8 cellular contexts compared by ENCODE assay signal in genomic region chr6:169212897-169213813, GRCh38. TPM values are rescaled to one million over a fixed set of nuclear protein-coding genes. Genes with fewer than 3 reads are reported as not detected.
DNase-seq lines count a peak whose midpoint lies in the region; ATAC-seq and TF ChIP-seq lines count a peak whose summit lies in the region.

No MANE protein-coding gene starts in this region.

- peak overlapping the region; percentile 77 to 81 for H3K27ac ChIP-seq in left lung

- peak; percentile 100 for ATAC-seq in GM18868 (IDR thresholded peaks at IDR 0.05; ENCODE audit: unreplicated experiment)
- ATAC-seq in HG03097 (IDR thresholded peaks at IDR 0.05; ENCODE audit: low FRiP score, unreplicated experiment): peak; percentile 98
- ATAC-seq in left lung: peak; percentile 99

- H3K36me3 ChIP-seq in left lung: no peaks in the 10 kb centered on the region

- peak in 1 of 2 donors; percentile 15 for TF ChIP-seq CTCF in left lung (IDR thresholded peaks at IDR 0.05)

- DNase-seq in A172 (ENCODE audit: low spot score): peak; percentile 75
- DNase-seq in NCI-H524 treated with DMSO at 0.1 percent for 48 hours (lab: John Stamatoyannopoulos, UW): peak; percentile 53
- DNase-seq in activated CD4-positive, alpha-beta T cell treated with anti-CD3 and anti-CD28 coated beads, Interleukin-2, amount 50 U/mL, for 4 hours: peak; percentile 78 to 81
- DNase-seq in dermis blood vessel endothelial cell: peak; percentile 92
- peak; percentile 91 to 96 for DNase-seq in left lung
- peak; percentile 87 to 91 for DNase-seq in stimulated activated CD4-positive, alpha-beta T cell treated with anti-CD3 and anti-CD28 coated beads, Interleukin-2, amount 100 ng/mL, for 24 hours

- H3K4me1 ChIP-seq in left lung: peaks cover 4 to 17% of the 10 kb centered on the region in 2 donors

- H3K27me3 ChIP-seq in left lung: no peaks in the 10 kb centered on the region

- peaks cover 0 to under 1% of the 10 kb centered on the region in 2 donors for H3K9me3 ChIP-seq in left lung

- H3K4me3 ChIP-seq in left lung: peak overlapping the region; percentile 14 to 25

- intact Hi-C loops in left lung (cut with DNase I): no loop called here

RNA-seq across cellular contexts. Expression of gene THBS2, which starts 40.5 kb away (rescaled TPM):
- 137 and 151 TPM in 2 replicates for total RNA-seq in A172 (2014; rRNA removed; shearing (Covaris generic))
- total RNA-seq in dermis blood vessel endothelial cell: 0.79 and 2.0 TPM in 2 replicates
- 100 to 1,000 TPM in 1 of 2 donors, 10 to 100 TPM in 1; 34.7 to 126 TPM for total RNA-seq in left lung

Comparison
In these comparisons a context has a peak if more than half of its experiments do, and no peak if none do; other contexts are left out.
1. Peak in every context shown above with its lines: DNase-seq, ATAC-seq, H3K4me3 ChIP-seq and H3K27ac ChIP-seq.
2. RNA of gene THBS2, which starts 40.5 kb away (total RNA-seq): 137 to 151 TPM in A172 and 34.7 to 126 TPM in left lung; 0.79 to 2.0 TPM in dermis blood vessel endothelial cell; every median in the first group is over 10 times any median in the second.